In the genomic region with DNA sequence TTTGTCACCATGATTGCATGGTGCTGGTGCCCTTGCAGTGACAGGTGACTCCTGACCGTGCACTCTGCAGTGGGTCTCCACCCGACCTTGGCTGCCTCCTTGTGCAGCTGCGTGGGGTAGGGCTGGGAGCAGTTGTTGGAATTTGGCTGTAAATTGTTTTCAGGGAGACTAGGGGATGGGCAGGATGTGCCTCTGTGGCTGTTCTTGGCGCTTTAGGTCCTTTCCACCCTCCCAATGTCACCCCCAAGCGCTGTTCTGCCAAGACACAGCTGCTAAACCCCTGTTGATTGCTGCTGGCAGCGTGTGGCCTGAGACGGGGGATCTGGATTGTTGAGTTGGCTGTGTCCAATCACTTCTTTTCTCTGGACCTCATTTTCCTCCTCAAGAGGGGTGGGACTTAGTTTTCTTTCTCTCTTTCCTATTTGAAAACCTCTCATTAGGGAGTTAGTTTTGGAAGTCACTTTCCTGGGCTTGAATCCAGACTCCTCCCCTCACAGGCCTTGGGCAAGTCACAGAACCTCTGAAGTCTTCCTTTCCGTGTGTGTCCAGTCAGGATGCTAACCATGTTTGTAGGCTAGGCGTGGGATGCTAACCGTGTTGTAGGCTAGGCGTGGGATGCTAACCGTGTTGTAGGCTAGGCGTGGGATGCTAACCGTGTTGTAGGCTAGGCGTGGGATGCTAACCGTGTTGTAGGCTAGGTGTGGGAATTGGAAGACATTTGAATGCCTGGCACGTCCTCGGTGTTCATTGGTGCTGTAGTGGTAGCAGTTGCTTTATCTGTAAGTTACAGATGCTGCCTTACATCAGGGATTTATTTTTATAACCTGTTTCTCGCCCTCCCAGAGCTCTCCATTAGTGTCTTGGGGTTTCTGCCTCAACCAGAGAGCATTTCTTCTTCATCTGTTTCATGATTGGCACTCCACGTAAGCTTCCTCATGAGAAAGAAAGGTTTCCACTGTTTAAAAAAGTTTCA, we compare ENCODE assay signal across 9 cellular contexts. TPM values are rescaled to one million over a fixed set of nuclear protein-coding genes. Genes with fewer than 3 reads are reported as not detected.
A peak's percentile ranks its signal among the peaks of the same experiment; 100 is the strongest.
DNase-seq lines count a peak whose midpoint lies in the region; ATAC-seq and TF ChIP-seq lines count a peak whose summit lies in the region.
"Had no signal": no experiment of that assay in that cellular context is flagged by ENCODE, and none has a peak within 500 bp of the region (broad histone marks: within the 10 kb centered on the region; RNA-seq: fewer than 3 reads in every experiment).

No MANE protein-coding gene starts in this region.

- peak overlapping the region; percentile 73 for H3K4me2 ChIP-seq in PC-9

- H3K9me2 ChIP-seq in PC-9 (ENCODE audit: insufficient read depth) = no peaks in the 10 kb centered on the region

- WGBS in esophagus squamous epithelium, 2 donors = 58 to 77% methylated on average over 17 to 19 of the region's 20 CpGs

- no peak for ATAC-seq in CD8-positive, alpha-beta T cell
- no peak for ATAC-seq in natural killer cell treated with Interleukin-12 subunit alpha and Interleukin-12 subunit beta and Interleukin-15 and Interleukin-18, amount 100 ng/mL, for 72 hours

- intact Hi-C loops in CD8-positive, alpha-beta T cell (cut with DNase I, micrococcal nuclease) = loop anchor here in 1 of 2 experiments (5.0 to 10.0 kb wide), 2 partner anchors 35 to 1297 kb away; a partner anchor contains a TSS
- intact Hi-C loops in PC-9 (cut with micrococcal nuclease; ENCODE audit: unreplicated experiment) (loop anchor here (10.0 kb wide), 1 partner anchor 193 kb away; a partner anchor contains a TSS), esophagus squamous epithelium (cut with DNase I) (loop anchor here (10.0 kb wide), 1 partner anchor 57 kb away; no protein-coding TSS in a partner anchor)

- peaks cover 71% of the 10 kb centered on the region for H4K20me1 ChIP-seq in PC-9 (ENCODE audit: insufficient read depth)

- no peaks in the 10 kb centered on the region for H3K36me3 Mint-ChIP-seq in CD8-positive, alpha-beta T cell
- H3K36me3 Mint-ChIP-seq in natural killer cell treated with Interleukin-12 subunit alpha and Interleukin-12 subunit beta and Interleukin-15 and Interleukin-18, amount 100 ng/mL, for 72 hours = peaks cover 24% of the 10 kb centered on the region

- no peak for TF ChIP-seq POLR2A in esophagus squamous epithelium (IDR thresholded peaks at IDR 0.05)

- no peaks in the 10 kb centered on the region for H3K36me3 ChIP-seq in CD8-positive, alpha-beta T cell (ENCODE audit: insufficient read depth, low read length)
- no peaks in the 10 kb centered on the region for H3K36me3 ChIP-seq in PC-9 (ENCODE audit: low read depth)
- no peaks in the 10 kb centered on the region for H3K36me3 ChIP-seq in esophagus squamous epithelium
- H3K36me3 ChIP-seq in BE2C = no peaks in the 10 kb centered on the region

- peak overlapping the region; percentile 85 for H3K27ac Mint-ChIP-seq in CD8-positive, alpha-beta T cell
- H3K27ac Mint-ChIP-seq in natural killer cell treated with Interleukin-12 subunit alpha and Interleukin-12 subunit beta and Interleukin-15 and Interleukin-18, amount 100 ng/mL, for 72 hours = peak overlapping the region; percentile 99

- no peaks in the 10 kb centered on the region for H3K27me3 ChIP-seq in CD8-positive, alpha-beta T cell (ENCODE audit: insufficient read depth, low read length)
- H3K27me3 ChIP-seq in PC-9 (ENCODE audit: insufficient read depth, low read depth) (no peaks in the 10 kb centered on the region), esophagus squamous epithelium (no peaks in the 10 kb centered on the region), BE2C (no peaks in the 10 kb centered on the region)

- H3F3A ChIP-seq in PC-9 (ENCODE audit: insufficient read depth, low read depth) = peaks cover 36% of the 10 kb centered on the region; the same call in 1 of the 2 replicates

- H3K4me3 Mint-ChIP-seq in CD8-positive, alpha-beta T cell = peak overlapping the region; percentile 61
- H3K4me3 Mint-ChIP-seq in natural killer cell treated with Interleukin-12 subunit alpha and Interleukin-12 subunit beta and Interleukin-15 and Interleukin-18, amount 100 ng/mL, for 72 hours = peak overlapping the region; percentile 95

- CTCF ChIA-PET in CD8-positive, alpha-beta T cell (lab: Charles Lee) = no interaction called here
- CTCF ChIA-PET in PC-9 (lab: Charles Lee) = no interaction called here

- no peak overlapping the region for H2AFZ ChIP-seq in PC-9

- peaks cover 95% of the 10 kb centered on the region for H3K4me1 Mint-ChIP-seq in CD8-positive, alpha-beta T cell (ENCODE audit: low read depth)
- peaks cover 88 to 95% of the 10 kb centered on the region in 2 donors for H3K4me1 Mint-ChIP-seq in natural killer cell treated with Interleukin-12 subunit alpha and Interleukin-12 subunit beta and Interleukin-15 and Interleukin-18, amount 100 ng/mL, for 72 hours (ENCODE audit: low read depth in 2 of 2)

- H3K4me3 ChIP-seq in CD8-positive, alpha-beta T cell (ENCODE audit: low read depth, low read length) = no peak overlapping the region
- no peak overlapping the region; the same call in 1 of the 2 replicates for H3K4me3 ChIP-seq in PC-9
- H3K4me3 ChIP-seq in esophagus squamous epithelium = no peak overlapping the region
- H3K4me3 ChIP-seq in BE2C (ENCODE audit: low read depth, low read length) = no peak overlapping the region

- H3K4me1 ChIP-seq in CD8-positive, alpha-beta T cell (ENCODE audit: insufficient read depth, low read length) = peaks cover 81% of the 10 kb centered on the region
- H3K4me1 ChIP-seq in PC-9 (replicated peaks; ENCODE audit: insufficient read depth) = peaks cover 54% of the 10 kb centered on the region
- H3K4me1 ChIP-seq in esophagus squamous epithelium = peaks cover 54 to 96% (median 63%) of the 10 kb centered on the region in 3 donors
- H3K4me1 ChIP-seq in BE2C = no peaks in the 10 kb centered on the region; the same call in 1 of the 2 replicates

- no peak for TF ChIP-seq CTCF in CD8-positive, alpha-beta T cell (IDR thresholded peaks at IDR 0.05)
- TF ChIP-seq CTCF in PC-9 (conservative IDR thresholded peaks at IDR 0.05) (no peak), esophagus squamous epithelium (IDR thresholded peaks at IDR 0.05) (no peak), BE2C (IDR thresholded peaks at IDR 0.05; ENCODE audit: low read depth, low read length) (no peak)

- H3K9me3 ChIP-seq in CD8-positive, alpha-beta T cell (ENCODE audit: low read length) = no peaks in the 10 kb centered on the region
- H3K9me3 ChIP-seq in PC-9 (ENCODE audit: insufficient read depth, low read depth) = no peaks in the 10 kb centered on the region
- no peaks in the 10 kb centered on the region for H3K9me3 ChIP-seq in esophagus squamous epithelium
- no peaks in the 10 kb centered on the region for H3K9me3 ChIP-seq in BE2C

- H3K27ac ChIP-seq in CD8-positive, alpha-beta T cell (ENCODE audit: low read depth, low read length) = no peak overlapping the region
- H3K27ac ChIP-seq in PC-9 (peak overlapping the region; percentile 79), esophagus squamous epithelium (peak overlapping the region; percentile 47 to 84 (median 69))

- BruUV-seq in PC-9 (replicated peaks; lab: Mats Ljungman, UMichigan) = no TSS peak

- no peaks in the 10 kb centered on the region for H3K27me3 Mint-ChIP-seq in CD8-positive, alpha-beta T cell (ENCODE audit: low read depth)
- no peaks in the 10 kb centered on the region for H3K27me3 Mint-ChIP-seq in natural killer cell treated with Interleukin-12 subunit alpha and Interleukin-12 subunit beta and Interleukin-15 and Interleukin-18, amount 100 ng/mL, for 72 hours

- H3K9me3 Mint-ChIP-seq in CD8-positive, alpha-beta T cell = no peaks in the 10 kb centered on the region
- no peaks in the 10 kb centered on the region for H3K9me3 Mint-ChIP-seq in natural killer cell treated with Interleukin-12 subunit alpha and Interleukin-12 subunit beta and Interleukin-15 and Interleukin-18, amount 100 ng/mL, for 72 hours

- H3K79me2 ChIP-seq in PC-9 (ENCODE audit: low read depth) = peaks cover 97% of the 10 kb centered on the region

- POLR2A ChIA-PET in CD8-positive, alpha-beta T cell (lab: Charles Lee) = interaction anchor here (1.0 to 1.6 kb wide), 2 partner anchors 8 to 11 kb away, joined by 3 to 4 read pairs; a partner anchor contains a TSS
- POLR2A ChIA-PET in PC-9 (lab: Charles Lee; ENCODE audit: unreplicated experiment) = no interaction called here

- DNase-seq in CD8-positive, alpha-beta T cell = no peak
- DNase-seq in PC-9 (no peak), esophagus squamous epithelium (lab: John Stamatoyannopoulos, UW) (no peak), AML-193 (lab: John Stamatoyannopoulos, UW) (no peak), NCI-H524 treated with DMSO at 0.1 percent for 48 hours (lab: John Stamatoyannopoulos, UW) (no peak), BE2C (no peak), NCI-H1105 (lab: John Stamatoyannopoulos, UW) (no peak)
- DNase-seq in natural killer cell treated with Interleukin-12 subunit alpha and Interleukin-12 subunit beta and Interleukin-15 and Interleukin-18, amount 100 ng/mL, for 72 hours (ENCODE audit: low spot score) = no peak
- DNase-seq: islet precursor cell had no signal

RNA-seq across cellular contexts. Expression of a gene that starts 8.6 kb away (rescaled TPM):
- 10 to 100 TPM; 38.5 to 40.6 TPM for total RNA-seq in CD8-positive, alpha-beta T cell
- total RNA-seq in PC-9 (2021) (50.9 and 53.1 TPM in 2 replicates), esophagus squamous epithelium (10 to 100 TPM; 38.2 to 56.1 (median 52.0) TPM)
- total RNA-seq in natural killer cell treated with Interleukin-12 subunit alpha and Interleukin-12 subunit beta and Interleukin-15 and Interleukin-18, amount 100 ng/mL, for 72 hours = 100 to 1,000 TPM; 290 to 377 TPM
- polyA plus RNA-seq in BE2C (2012; ENCODE audit: insufficient read depth, insufficient read length, low read depth) = 25.4 TPM
